Comparison of ENCODE assay signal across 29 cellular contexts in the genomic region with DNA sequence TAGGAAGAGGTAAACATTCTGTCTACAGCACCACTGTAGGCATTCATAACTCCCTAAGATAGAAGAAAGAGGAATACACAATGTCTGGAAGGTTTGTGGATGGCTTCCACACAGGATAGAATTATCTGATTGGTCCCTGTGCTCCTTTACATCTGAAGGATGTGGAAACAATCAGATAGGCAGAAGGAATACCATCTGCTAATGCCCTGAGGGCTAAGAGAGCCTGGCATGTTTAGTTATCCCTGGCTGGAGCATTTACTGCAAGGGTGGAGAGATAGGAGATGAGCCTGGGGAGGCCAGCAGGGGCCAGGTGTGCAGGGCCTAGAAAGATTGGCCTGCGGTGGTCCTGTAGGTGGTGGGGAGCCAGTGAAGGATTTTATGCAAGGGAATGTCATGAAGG. TPM values are rescaled to one million over a fixed set of nuclear protein-coding genes. Genes with fewer than 3 reads are reported as not detected.
DNase-seq lines count a peak whose midpoint lies in the region; ATAC-seq, FAIRE-seq and TF ChIP-seq lines count a peak whose summit lies in the region.
"Had no signal": no experiment of that assay in that cellular context is flagged by ENCODE, and none has a peak within 500 bp of the region (broad histone marks: within the 10 kb centered on the region; RNA-seq: fewer than 3 reads in every experiment).

No MANE protein-coding gene starts in this region.

- H3K4me3 ChIP-seq in LNCaP clone FGC (ENCODE audit: low read depth, low read length) (no peak overlapping the region), keratinocyte (ENCODE audit: control insufficient read depth in 2 of 3, extremely low read depth in 1 of 3, insufficient read depth in 2 of 3, low read depth in 1 of 3, low read length in 3 of 3) (no peak overlapping the region)
- H3K4me3 ChIP-seq: esophagus muscularis mucosa, heart right ventricle, right atrium auricular region, SJCRH30, smooth muscle cell had no signal

- H3K4me1 ChIP-seq in keratinocyte (ENCODE audit: control insufficient read depth, extremely low read depth, insufficient read depth, low read length), result no peaks in the 10 kb centered on the region
- H3K4me1 ChIP-seq: esophagus muscularis mucosa, SJCRH30 had no signal

- DNase-seq in NCI-H345 (lab: John Stamatoyannopoulos, UW) (peak; percentile 12), NCI-H345 treated with DMSO at 0.1 percent for 48 hours (lab: John Stamatoyannopoulos, UW; ENCODE audit: unreplicated experiment) (no peak), LNCaP clone FGC (ENCODE audit: low read depth) (peak; percentile 18), NCI-H524 treated with DMSO at 0.1 percent for 48 hours (lab: John Stamatoyannopoulos, UW) (peak; percentile 42), keratinocyte (ENCODE audit: low read depth, low spot score) (no peak)
- DNase-seq: activated CD4-positive, alpha-beta T cell treated with anti-CD3 and anti-CD28 coated beads, Interleukin-2, amount 50 U/mL, for 1 hour; activated CD4-positive, CD25-positive, alpha-beta regulatory T cell; activated gamma-delta T cell treated with Interleukin-2 at 50 U/mL for 16 hours; activated T-cell treated with anti-CD3 and anti-CD28 coated beads, Interleukin-2, amount 50 U/mL, for 4 hours; Caco-2; central memory CD4-positive, alpha-beta T cell; DND-41; heart right ventricle; Kasumi-1; kidney glomerular epithelial cell; NCI-H1048; NCI-H187 treated with DMSO at 0.1 percent for 48 hours; NCI-H446; stimulated activated naive CD4-positive, alpha-beta T cell; T-cell had no signal

- H3K9me3 ChIP-seq in keratinocyte (ENCODE audit: control insufficient read depth, low read depth, low read length), result no peaks in the 10 kb centered on the region
- H3K9me3 ChIP-seq: Caco-2, esophagus muscularis mucosa, heart right ventricle, right atrium auricular region, SJCRH30 had no signal

- H3K9me1 ChIP-seq in keratinocyte (ENCODE audit: control insufficient read depth, extremely low read depth, insufficient read depth, low read length), result no peaks in the 10 kb centered on the region

- no peak for TF ChIP-seq CTCF in LNCaP clone FGC (IDR thresholded peaks at IDR 0.05; ENCODE audit: control insufficient read depth, extremely low read depth, insufficient read depth)
- TF ChIP-seq CTCF in keratinocyte (optimal IDR thresholded peaks at IDR 0.05 in 1 of 3, IDR thresholded peaks at IDR 0.05 in 1 of 3, conservative IDR thresholded peaks at IDR 0.05 in 1 of 3; ENCODE audit: extremely low read depth in 1 of 3, insufficient read depth in 2 of 3, low read length in 3 of 3), result no peak

- H3K9ac ChIP-seq in keratinocyte (ENCODE audit: control insufficient read depth, extremely low read depth, insufficient read depth, low read length), result no peak overlapping the region

- no peak overlapping the region for H3K27ac ChIP-seq in keratinocyte (ENCODE audit: control insufficient read depth, insufficient read depth, low read length)
- H3K27ac ChIP-seq: C4-2B, esophagus muscularis mucosa, heart right ventricle, right atrium auricular region, SJCRH30 had no signal

- H3K4me2 ChIP-seq in keratinocyte (ENCODE audit: control insufficient read depth, extremely low read depth, insufficient read depth, low read depth, low read length), result no peak overlapping the region
- H3K4me2 ChIP-seq: smooth muscle cell had no signal

- FAIRE-seq in keratinocyte (lab: Jason Lieb, UNC), result peak; percentile 5
- FAIRE-seq: GM18507 had no signal

- H3K79me2 ChIP-seq in keratinocyte (ENCODE audit: control insufficient read depth, insufficient read depth, low read length), result no peaks in the 10 kb centered on the region

- dilution Hi-C loops in keratinocyte (cut with MboI; ENCODE audit: extremely low pct_ligation_motif_present, low sequenced_read_pairs), result no loop called here

- ATAC-seq in HG02759 (IDR thresholded peaks at IDR 0.05; ENCODE audit: unreplicated experiment), result no peak
- no peak for ATAC-seq in HG03469 (IDR thresholded peaks at IDR 0.05; ENCODE audit: unreplicated experiment)
- no peak for ATAC-seq in HG03135 (IDR thresholded peaks at IDR 0.05; ENCODE audit: unreplicated experiment)
- ATAC-seq: activated T-cell treated with anti-CD3 and anti-CD28 coated beads, Interleukin-2, amount 50 U/mL, for 4 hours; heart right ventricle; T-cell had no signal

- no peak overlapping the region for H2AFZ ChIP-seq in keratinocyte (ENCODE audit: control insufficient read depth, low read length)

- no peaks in the 10 kb centered on the region for H3K36me3 ChIP-seq in keratinocyte (ENCODE audit: control insufficient read depth in 2 of 2, extremely low read depth in 1 of 2, insufficient read depth in 2 of 2, low read length in 2 of 2)
- H3K36me3 ChIP-seq: esophagus muscularis mucosa, heart right ventricle, right atrium auricular region, SJCRH30 had no signal

- H4K20me1 ChIP-seq in keratinocyte (ENCODE audit: control insufficient read depth, extremely low read depth, insufficient read depth, low read length), result no peaks in the 10 kb centered on the region

- H3K27me3 ChIP-seq in keratinocyte (ENCODE audit: control insufficient read depth, extremely low read depth, insufficient read depth, low read length), result no peaks in the 10 kb centered on the region
- H3K27me3 ChIP-seq: esophagus muscularis mucosa, right atrium auricular region, SJCRH30 had no signal

RNA-seq across cellular contexts. Expression of a gene that starts 8.6 kb away (rescaled TPM):
- 32.0 to 43.1 TPM (median 39.1 TPM) in 3 replicates for polyA plus RNA-seq in keratinocyte
- polyA plus RNA-seq in keratinocyte (2011; ENCODE audit: low read depth), result 69.1 TPM
- 28.5 and 44.6 TPM in 2 replicates for polyA plus RNA-seq in keratinocyte (2011; cell fraction: cytosol; rRNA removed)
- polyA plus RNA-seq in keratinocyte (2011; cell fraction: nucleus; rRNA removed), result 33.4 and 47.8 TPM in 2 replicates
- polyA plus RNA-seq in keratinocyte (2012; ENCODE audit: low replicate concordance), result 32.1 and 35.1 TPM in 2 replicates
- polyA minus RNA-seq in keratinocyte, result 8.4 to 30.0 TPM (median 18.0 TPM) in 3 replicates
- 33.6 TPM for polyA minus RNA-seq in keratinocyte (2011; cell fraction: cytosol; rRNA and poly(A)+ RNA removed)
- polyA minus RNA-seq in keratinocyte (2011; cell fraction: nucleus; rRNA and poly(A)+ RNA removed), result 22.4 and 37.9 TPM in 2 replicates

RNA-seq across cellular contexts. Expression of a gene that starts 28.3 kb away (rescaled TPM):
- polyA plus RNA-seq in keratinocyte, result not detected in 3 replicates
- not detected for polyA plus RNA-seq in keratinocyte (2011; ENCODE audit: low read depth)
- polyA plus RNA-seq in keratinocyte (2011; cell fraction: cytosol; rRNA removed), result 0.13 TPM in 1 of 2 replicates, not detected in the other
- polyA plus RNA-seq in keratinocyte (2011; cell fraction: nucleus; rRNA removed), result not detected in 2 replicates
- polyA plus RNA-seq in keratinocyte (2012; ENCODE audit: low replicate concordance), result not detected in 2 replicates
- polyA minus RNA-seq in keratinocyte, result not detected in 3 replicates
- not detected for polyA minus RNA-seq in keratinocyte (2011; cell fraction: cytosol; rRNA and poly(A)+ RNA removed)
- polyA minus RNA-seq in keratinocyte (2011; cell fraction: nucleus; rRNA and poly(A)+ RNA removed), result not detected in 2 replicates

Comparison
In these comparisons a context has a peak if more than half of its experiments do, and no peak if none do; other contexts are left out.
1. DNase-seq: peak in NCI-H345 (single experiment), LNCaP clone FGC (single experiment) and NCI-H524 treated with DMSO at 0.1 percent for 48 hours (single experiment); none in NCI-H345 treated with DMSO at 0.1 percent for 48 hours (single experiment) and keratinocyte (single experiment).